17 cellular contexts compared by ENCODE assay signal in the genomic region with DNA sequence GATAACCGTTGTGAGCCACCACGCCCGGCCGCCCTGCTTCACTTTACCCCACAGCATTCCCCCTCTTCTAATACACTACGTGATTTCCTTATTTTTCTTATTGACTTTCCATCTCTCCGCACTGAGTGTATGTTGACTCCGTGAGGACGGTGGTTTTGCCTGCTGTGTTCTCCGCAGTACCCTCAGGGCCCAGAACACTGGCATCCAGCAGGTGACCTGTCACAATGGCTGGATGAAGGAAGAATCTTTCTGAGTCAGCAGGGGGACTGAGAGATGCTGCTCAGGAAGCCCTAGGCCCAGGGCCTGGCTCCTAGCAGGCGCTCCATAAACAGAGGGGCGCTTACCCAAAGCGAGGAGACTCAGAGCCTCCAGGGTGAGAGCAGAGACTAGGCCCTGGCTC.
DNase-seq lines count a peak whose midpoint lies in the region; ATAC-seq, FAIRE-seq and TF ChIP-seq lines count a peak whose summit lies in the region.
"Had no signal": no experiment of that assay in that cellular context is flagged by ENCODE, and none has a peak within 500 bp of the region (broad histone marks: within the 10 kb centered on the region; RNA-seq: fewer than 3 reads in every experiment).

No MANE protein-coding gene starts in this region.

- FAIRE-seq in HTR-8/SVneo (lab: Jason Lieb, UNC) = peak; percentile 20
- FAIRE-seq: GM12878, GM18507 had no signal

- in situ Hi-C loops in T47D (cut with HindIII; ENCODE audit: low pct_unique_long_range_greater_than_20kb, low sequenced_read_pairs) = no loop called here

- peak overlapping the region; percentile 40 for H3K27ac ChIP-seq in ectodermal cell (ENCODE audit: insufficient read depth, low read depth, low read length, poor library complexity, severe bottlenecking)
- H3K27ac ChIP-seq: BLaER1 treated with 17β-estradiol and CSF1 and Interleukin-3, amounts not matched to agents 10 nM and 100 nM; HL-60; PC-9 had no signal

- H3K4me1 Mint-ChIP-seq in MCF 10A (ENCODE audit: insufficient read depth, unreplicated experiment) = no peaks in the 10 kb centered on the region

- 75 to 76% methylated on average over 12 of the region's 12 CpGs for WGBS in ectodermal cell, 2 experiments

- intact Hi-C loops in MCF 10A (cut with micrococcal nuclease) = no loop called here

- TF ChIP-seq CTCF in MCF 10A (IDR thresholded peaks at IDR 0.05; ENCODE audit: unreplicated experiment) = no peak

- no peaks in the 10 kb centered on the region for H3K9me3 Mint-ChIP-seq in MCF 10A (ENCODE audit: unreplicated experiment)

- CTCF ChIA-PET in MCF 10A (lab: Yijun Ruan, JAX) = no interaction called here

- H3K4me1 ChIP-seq in ectodermal cell (ENCODE audit: control insufficient read depth, insufficient read depth, low read length) (peaks cover 45% of the 10 kb centered on the region), neuron (ENCODE audit: insufficient read depth, low read length) (peaks cover 33% of the 10 kb centered on the region)

- BruUV-seq in MCF 10A (replicated peaks; lab: Mats Ljungman, UMichigan) = no TSS peak

- peak; percentile 68 to 86 for DNase-seq in T47D (ENCODE audit: low read depth in 1 of 2, low spot score in 1 of 2)
- no peak for DNase-seq in MCF 10A (ENCODE audit: unreplicated experiment)
- no peak for DNase-seq in HTR-8/SVneo (ENCODE audit: insufficient read length, low spot score)
- DNase-seq: GDM1, GOT3, NCI-H1930, NCI-H446, PC-9 had no signal

- no peaks in the 10 kb centered on the region for H3K27me3 ChIP-seq in ectodermal cell (ENCODE audit: control insufficient read depth, insufficient read depth, low read length, poor library complexity, severe bottlenecking)
- peaks cover 4% of the 10 kb centered on the region for H3K27me3 ChIP-seq in neuron (ENCODE audit: insufficient read depth, low read length)
- H3K27me3 ChIP-seq: BLaER1 treated with 17β-estradiol and CSF1 and Interleukin-3, amounts not matched to agents 10 nM and 100 nM had no signal

- no peak overlapping the region for H3K27ac Mint-ChIP-seq in MCF 10A (ENCODE audit: low read depth, unreplicated experiment)

- no peaks in the 10 kb centered on the region for H3K36me3 Mint-ChIP-seq in MCF 10A (ENCODE audit: insufficient read depth, unreplicated experiment)

- H3K4me3 ChIP-seq in ectodermal cell (ENCODE audit: insufficient read depth, low read depth, low read length) (no peak overlapping the region), neuron (ENCODE audit: low read length) (no peak overlapping the region)
- H3K4me3 ChIP-seq: BLaER1 treated with 17β-estradiol and CSF1 and Interleukin-3, amounts not matched to agents 10 nM and 100 nM; GM12878; PC-9 had no signal

- peak overlapping the region; percentile 11 for H2AFZ ChIP-seq in neuron (ENCODE audit: low read depth, low read length)
- H2AFZ ChIP-seq: PC-9 had no signal

- no peaks in the 10 kb centered on the region for H3K27me3 Mint-ChIP-seq in MCF 10A (ENCODE audit: insufficient read depth, unreplicated experiment)

- POLR2A ChIA-PET in MCF 10A (lab: Yijun Ruan, JAX) = interaction anchor here (0.6 kb wide), 1 partner anchor 7 kb away, joined by 4 read pairs; no protein-coding TSS in a partner anchor

- no peak overlapping the region for H3K4me3 Mint-ChIP-seq in MCF 10A (ENCODE audit: unreplicated experiment)

- ATAC-seq in GM21360 (IDR thresholded peaks at IDR 0.05; ENCODE audit: unreplicated experiment) (no peak), HG02798 (IDR thresholded peaks at IDR 0.05; ENCODE audit: poor library complexity, unreplicated experiment) (no peak), GM19328 (IDR thresholded peaks at IDR 0.05; ENCODE audit: unreplicated experiment) (no peak)
- ATAC-seq: GM12878 had no signal

- H3K9me3 ChIP-seq in ectodermal cell (ENCODE audit: control insufficient read depth, low read length) = no peaks in the 10 kb centered on the region
- H3K9me3 ChIP-seq in neuron (ENCODE audit: low read length) = no peaks in the 10 kb centered on the region
- H3K9me3 ChIP-seq: BLaER1 treated with 17β-estradiol and CSF1 and Interleukin-3, amounts not matched to agents 10 nM and 100 nM had no signal

- H3K36me3 ChIP-seq in ectodermal cell (ENCODE audit: control insufficient read depth, insufficient read depth, low read length) = no peaks in the 10 kb centered on the region
- no peaks in the 10 kb centered on the region for H3K36me3 ChIP-seq in neuron (ENCODE audit: insufficient read depth, low read length)
- H3K36me3 ChIP-seq: BLaER1 treated with 17β-estradiol and CSF1 and Interleukin-3, amounts not matched to agents 10 nM and 100 nM had no signal

Comparison
In these comparisons a context has a peak if more than half of its experiments do, and no peak if none do; other contexts are left out.
1. DNase-seq: peak in T47D (2 of 2); none in MCF 10A (single experiment) and HTR-8/SVneo (single experiment).